ENCODE assay signal across 17 cellular contexts in the genomic region with DNA sequence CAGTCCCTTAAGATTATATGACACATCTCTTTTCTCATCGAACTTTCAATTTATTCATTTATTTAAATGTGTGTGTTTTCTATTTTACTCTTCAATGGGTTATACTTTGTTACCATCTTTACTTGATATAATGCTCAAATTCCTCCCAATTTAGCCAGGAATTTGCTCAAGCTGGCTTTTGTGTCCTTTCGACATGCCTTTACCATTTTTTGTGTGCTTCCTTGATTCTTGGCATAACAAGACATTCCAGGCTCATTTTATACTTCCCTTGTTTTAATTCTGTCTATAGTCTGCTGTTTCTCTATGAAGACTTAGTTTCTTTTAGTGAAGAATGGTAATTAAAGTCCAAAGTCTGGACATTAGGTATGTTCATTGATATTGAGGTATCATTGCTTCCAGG.
A peak's percentile ranks its signal among the peaks of the same experiment; 100 is the strongest.
DNase-seq lines count a peak whose midpoint lies in the region; FAIRE-seq and TF ChIP-seq lines count a peak whose summit lies in the region.
"Had no signal": no experiment of that assay in that cellular context is flagged by ENCODE, and none has a peak within 500 bp of the region (broad histone marks: within the 10 kb centered on the region; RNA-seq: fewer than 3 reads in every experiment).

No MANE protein-coding gene starts in this region.

- no peak overlapping the region for H3K4me3 ChIP-seq in astrocyte (ENCODE audit: insufficient read depth, low read depth, low read length)
- H3K4me3 ChIP-seq in neural progenitor cell = no peak overlapping the region
- H3K4me3 ChIP-seq: BLaER1 had no signal

- H3K4me1 Mint-ChIP-seq in astrocyte (ENCODE audit: low read depth, unreplicated experiment) = peaks cover 15% of the 10 kb centered on the region
- H3K4me1 Mint-ChIP-seq in neural progenitor cell = no peaks in the 10 kb centered on the region

- H3K9me3 Mint-ChIP-seq in astrocyte (ENCODE audit: unreplicated experiment) (peaks cover 6% of the 10 kb centered on the region), neural progenitor cell (peaks cover 13% of the 10 kb centered on the region)

- H3K4me1 ChIP-seq in astrocyte (ENCODE audit: insufficient read depth, low read length) = peaks cover 6% of the 10 kb centered on the region
- H3K4me1 ChIP-seq in neural progenitor cell = no peaks in the 10 kb centered on the region
- H3K4me1 ChIP-seq: BLaER1 had no signal

- FAIRE-seq in astrocyte (lab: Jason Lieb, UNC) = no peak
- FAIRE-seq: A204.1, GM12892, GM18507, H1 had no signal

- no peak overlapping the region for H3K9ac ChIP-seq in astrocyte (ENCODE audit: low read length)
- H3K9ac ChIP-seq in neural progenitor cell = no peak overlapping the region
- H3K9ac ChIP-seq: BLaER1, KMS-11 had no signal

- H3K27me3 ChIP-seq in astrocyte (ENCODE audit: insufficient read depth, low read length) (no peaks in the 10 kb centered on the region), neural progenitor cell (no peaks in the 10 kb centered on the region)
- H3K27me3 ChIP-seq: BLaER1 had no signal

- no peak overlapping the region for H3K4me3 Mint-ChIP-seq in astrocyte (ENCODE audit: unreplicated experiment)
- H3K4me3 Mint-ChIP-seq in neural progenitor cell = no peak overlapping the region
- H3K4me3 Mint-ChIP-seq: CD14-positive monocyte; CD4-positive, alpha-beta memory T cell; H9 had no signal

- no peaks in the 10 kb centered on the region for H3K79me2 ChIP-seq in astrocyte (ENCODE audit: insufficient read depth, low read length)
- H3K79me2 ChIP-seq in neural progenitor cell (ENCODE audit: low read depth) = no peaks in the 10 kb centered on the region

- H3K9me3 ChIP-seq in astrocyte (ENCODE audit: insufficient read depth, low read depth, low read length) (no peaks in the 10 kb centered on the region), neural progenitor cell (ENCODE audit: low read depth) (no peaks in the 10 kb centered on the region)

- H2AFZ ChIP-seq in astrocyte (ENCODE audit: low read depth, low read length) (no peak overlapping the region), neural progenitor cell (replicated peaks) (no peak overlapping the region)

- no peaks in the 10 kb centered on the region for H3F3A ChIP-seq in neural progenitor cell (ENCODE audit: low read depth)

- H3K27me3 Mint-ChIP-seq in astrocyte (ENCODE audit: low read depth, unreplicated experiment) (no peaks in the 10 kb centered on the region), neural progenitor cell (ENCODE audit: insufficient read depth, low read depth) (no peaks in the 10 kb centered on the region)

- H3K36me3 ChIP-seq in astrocyte (ENCODE audit: insufficient read depth, low read length) = no peaks in the 10 kb centered on the region
- H3K36me3 ChIP-seq in neural progenitor cell = no peaks in the 10 kb centered on the region
- H3K36me3 ChIP-seq: BLaER1 had no signal

- H4K20me1 ChIP-seq in astrocyte (ENCODE audit: insufficient read depth, low read length) (no peaks in the 10 kb centered on the region), neural progenitor cell (ENCODE audit: low read depth) (no peaks in the 10 kb centered on the region)
- H4K20me1 ChIP-seq: BLaER1 had no signal

- TF ChIP-seq CTCF in astrocyte (IDR thresholded peaks at IDR 0.05; ENCODE audit: insufficient read depth, low read depth, low read length) (no peak), neural progenitor cell (IDR thresholded peaks at IDR 0.05) (no peak)

- peak; percentile 76 for DNase-seq in DMS114 treated with DMSO at 0.1 percent for 48 hours (lab: John Stamatoyannopoulos, UW; ENCODE audit: unreplicated experiment)
- DNase-seq in astrocyte (ENCODE audit: low read depth) = peak; percentile 36
- peak; percentile 55 for DNase-seq in fibroblast of peridontal ligament (ENCODE audit: extremely low read depth)
- DNase-seq in globus pallidus (ENCODE audit: low spot score) = no peak
- no peak for DNase-seq in activated CD4-positive, alpha-beta T cell treated with anti-CD3 and anti-CD28 coated beads, Interleukin-2, amount 50 U/mL, for 1 hour
- no peak for DNase-seq in neural progenitor cell (ENCODE audit: low spot score)
- DNase-seq in SIG-M5 (lab: John Stamatoyannopoulos, UW) = no peak
- DNase-seq: CD4-positive, alpha-beta memory T cell; GDM1; H9 had no signal

- no peaks in the 10 kb centered on the region for H3K36me3 Mint-ChIP-seq in astrocyte (ENCODE audit: low read depth, unreplicated experiment)
- H3K36me3 Mint-ChIP-seq in neural progenitor cell = no peaks in the 10 kb centered on the region
- H3K36me3 Mint-ChIP-seq: CD14-positive monocyte; CD4-positive, alpha-beta memory T cell had no signal

- H3K27ac Mint-ChIP-seq in astrocyte (ENCODE audit: unreplicated experiment) (no peak overlapping the region), neural progenitor cell (no peak overlapping the region)
- H3K27ac Mint-ChIP-seq: CD14-positive monocyte; CD4-positive, alpha-beta memory T cell; H9 had no signal

- H3K4me2 ChIP-seq in astrocyte (ENCODE audit: low read length) = no peak overlapping the region
- H3K4me2 ChIP-seq in neural progenitor cell = no peak overlapping the region
- H3K4me2 ChIP-seq: BLaER1, KMS-11 had no signal

- H3K27ac ChIP-seq in astrocyte (ENCODE audit: low read depth, low read length) (no peak overlapping the region), neural progenitor cell (no peak overlapping the region)
- H3K27ac ChIP-seq: BLaER1, KMS-11 had no signal

Comparison
In these comparisons a context has a peak if more than half of its experiments do, and no peak if none do; other contexts are left out.
1. DNase-seq: peak in DMS114 treated with DMSO at 0.1 percent for 48 hours (single experiment), astrocyte (single experiment) and fibroblast of peridontal ligament (single experiment); none in globus pallidus (single experiment), activated CD4-positive, alpha-beta T cell treated with anti-CD3 and anti-CD28 coated beads, Interleukin-2, amount 50 U/mL, for 1 hour (single experiment), neural progenitor cell (single experiment) and SIG-M5 (single experiment).